Comparison of ENCODE assay signal across 33 cellular contexts in genomic region chr11:5989203-5989602, GRCh38. TPM values are rescaled to one million over a fixed set of nuclear protein-coding genes. Genes with fewer than 3 reads are reported as not detected.
"Had no signal": no experiment of that assay in that cellular context is flagged by ENCODE, and none has a peak within 500 bp of the region (broad histone marks: within the 10 kb centered on the region; RNA-seq: fewer than 3 reads in every experiment).

No MANE protein-coding gene starts in this region.

- H3K4me1 ChIP-seq: neural progenitor cell, parathyroid adenoma, psoas muscle, stomach, thyroid gland, tibial nerve, upper lobe of left lung, vagina had no signal

- H3K4me2 ChIP-seq: neural progenitor cell had no signal

- H3K27ac ChIP-seq: neural progenitor cell, ovary, parathyroid adenoma, psoas muscle, stomach, thoracic aorta, thyroid gland, tibial nerve, upper lobe of left lung, vagina had no signal

- FAIRE-seq: small intestine, urothelium cell line had no signal

- H3K4me3 ChIP-seq: neural progenitor cell, ovary, psoas muscle, stomach, thoracic aorta, thyroid gland, tibial nerve, upper lobe of left lung, vagina had no signal

- H2AFZ ChIP-seq: neural progenitor cell, parathyroid adenoma had no signal

- DNase-seq: natural killer cell; occipital lobe; ovary; posterior cingulate gyrus; psoas muscle; right cardiac atrium; small intestine; stimulated activated CD4-positive, alpha-beta T cell treated with anti-CD3 and anti-CD28 coated beads, Interleukin-15, amount 100 ng/mL, for 24 hours; stimulated activated CD4-positive, alpha-beta T cell treated with anti-CD3 and anti-CD28 coated beads, Interleukin-2, amount 100 ng/mL, for 24 hours; stimulated activated CD4-positive, alpha-beta T cell treated with anti-CD3 and anti-CD28 coated beads, Interleukin-2, amount 100 ng/mL, for 48 hours; stimulated activated CD4-positive, alpha-beta T cell treated with anti-CD3 and anti-CD28 coated beads, Interleukin-4, amount 100 ng/mL, for 24 hours; stimulated activated naive B cell treated with anti-CD40 and anti-IgM and Interleukin-4, amounts not matched to agents 10 μg/mL and 1 μg/mL and 100 μg/mL, for 72 hours; stimulated activated naive CD4-positive, alpha-beta T cell treated with Interleukin-2 at 50 U/mL for 16 hours; stomach; thyroid gland; trophoblast cell; upper lobe of left lung had no signal

- H3K9ac ChIP-seq: neural progenitor cell, parathyroid adenoma had no signal

- H3K36me3 ChIP-seq: neural progenitor cell, ovary, stomach, thoracic aorta, thyroid gland, tibial nerve, upper lobe of left lung, vagina had no signal

- H3K9me3 ChIP-seq: ovary, psoas muscle, stomach, thoracic aorta, thyroid gland, tibial nerve, upper lobe of left lung, vagina had no signal

- H3K79me2 ChIP-seq: parathyroid adenoma had no signal

- H3K27me3 ChIP-seq: neural progenitor cell, ovary, thyroid gland, tibial nerve, upper lobe of left lung, vagina had no signal

- ATAC-seq: natural killer cell; psoas muscle; right cardiac atrium; sciatic nerve; stimulated activated effector memory CD8-positive, alpha-beta T cell treated with anti-CD3 and anti-CD28 coated beads, Interleukin-12 subunit alpha, Interleukin-12 subunit beta, amount 100 ng/mL, for 72 hours; stimulated activated naive B cell treated with anti-CD40 and anti-IgM and Interleukin-4, amounts not matched to agents 10 μg/mL and 1 μg/mL and 100 μg/mL, for 72 hours had no signal

RNA-seq across cellular contexts. Expression of gene OR52L1, which starts 2.4 kb away (rescaled TPM):
- total RNA-seq: occipital lobe, osteoblast, ovary, progenitor cell of endocrine pancreas, psoas muscle, renal cortical epithelial cell, right cardiac atrium, sciatic nerve, skeletal muscle tissue, stomach, subcutaneous adipose tissue, thoracic aorta, thyroid gland, tibial nerve, upper lobe of left lung, ureter, vagina had no signal
- polyA plus RNA-seq: neural cell, ovary, psoas muscle, right cardiac atrium, small intestine, stomach had no signal

RNA-seq across cellular contexts. Expression of gene OR56A4, which starts 17.5 kb away (rescaled TPM):
- total RNA-seq: osteoblast, psoas muscle, renal cortical epithelial cell, right cardiac atrium, skeletal muscle tissue, stomach, temporal lobe, thoracic aorta, thyroid gland, tibial nerve, upper lobe of left lung, vagina had no signal
- polyA plus RNA-seq: neural cell, ovary, psoas muscle, right cardiac atrium, small intestine, stomach had no signal

RNA-seq across cellular contexts. Expression of gene OR56A5, which starts 20.9 kb away (rescaled TPM):
- total RNA-seq: occipital lobe, osteoblast, ovary, progenitor cell of endocrine pancreas, psoas muscle, renal cortical epithelial cell, right cardiac atrium, sciatic nerve, skeletal muscle tissue, stomach, subcutaneous adipose tissue, temporal lobe, thoracic aorta, thyroid gland, tibial nerve, upper lobe of left lung, ureter, vagina had no signal
- polyA plus RNA-seq: neural cell, ovary, psoas muscle, right cardiac atrium, small intestine, stomach had no signal

RNA-seq across cellular contexts. Expression of gene OR56A1, which starts 41.4 kb away (rescaled TPM):
- total RNA-seq: progenitor cell of endocrine pancreas, psoas muscle, renal cortical epithelial cell, right cardiac atrium, thoracic aorta, thyroid gland, tibial nerve, vagina had no signal
- polyA plus RNA-seq: neural cell, ovary, psoas muscle, right cardiac atrium, small intestine, stomach had no signal

RNA-seq across cellular contexts. Expression of gene OR56A3, which starts 47.2 kb away (rescaled TPM):
- total RNA-seq: natural killer cell, occipital lobe, osteoblast, ovary, progenitor cell of endocrine pancreas, psoas muscle, renal cortical epithelial cell, right cardiac atrium, sciatic nerve, skeletal muscle tissue, stomach, subcutaneous adipose tissue, temporal lobe, thoracic aorta, thyroid gland, tibial nerve, upper lobe of left lung, ureter, vagina had no signal
- polyA plus RNA-seq: neural cell, ovary, psoas muscle, right cardiac atrium, small intestine, stomach had no signal
